14 cellular contexts compared by ENCODE assay signal in genomic region chr6:87772597-87773530, GRCh38.
DNase-seq lines count a peak whose midpoint lies in the region; ATAC-seq and TF ChIP-seq lines count a peak whose summit lies in the region.
"Had no signal": no experiment of that assay in that cellular context is flagged by ENCODE, and none has a peak within 500 bp of the region (broad histone marks: within the 10 kb centered on the region; RNA-seq: fewer than 3 reads in every experiment).

No MANE protein-coding gene starts in this region.

- POLR2A ChIA-PET in HEK293 (lab: Yijun Ruan, JAX): interaction anchor here (1.2 kb wide), 1 partner anchor 12 kb away, joined by 4 read pairs; no protein-coding TSS in a partner anchor

- no peaks in the 10 kb centered on the region for H3K36me3 ChIP-seq in HEK293 (ENCODE audit: control insufficient read depth in 2 of 2, insufficient read depth in 1 of 2, low read length in 2 of 2)
- H3K36me3 ChIP-seq: breast epithelium had no signal

- H3K9me3 ChIP-seq in HEK293 (ENCODE audit: control insufficient read depth, insufficient read depth, low read depth, low read length): no peaks in the 10 kb centered on the region
- H3K9me3 ChIP-seq: breast epithelium had no signal

- H3K27ac ChIP-seq in HEK293 (ENCODE audit: extremely low read depth, low read depth, low read length): 0 out of 2 replicates have a peak overlapping the region, but pooled peaks have one; percentile 21
- H3K27ac ChIP-seq: breast epithelium had no signal

- DNase-seq in AG09319 (ENCODE audit: extremely low read depth, low read depth) (peak; percentile 77), SK-N-DZ (ENCODE audit: low spot score) (peak; percentile 95), left kidney (ENCODE audit: low read depth, low spot score) (peak; percentile 51), NCI-H526 treated with DMSO at 0.1 percent for 48 hours (lab: John Stamatoyannopoulos, UW) (no peak), NCI-H1048 (lab: John Stamatoyannopoulos, UW) (no peak)
- DNase-seq: activated CD4-positive, alpha-beta memory T cell treated with anti-CD3 and anti-CD28 coated beads for 36 hours; activated gamma-delta T cell treated with Interleukin-2 at 50 U/mL for 16 hours; CD4-positive, alpha-beta T cell; stimulated activated CD4-positive, alpha-beta T cell treated with anti-CD3 and anti-CD28 coated beads, Interleukin-4, amount 100 ng/mL, for 4 hours; stimulated activated naive CD8-positive, alpha-beta T cell treated with anti-CD3 and anti-CD28 coated beads, Interleukin-15, amount 100 ng/mL, for 72 hours had no signal

- ATAC-seq in HG03342 (IDR thresholded peaks at IDR 0.05; ENCODE audit: unreplicated experiment) (no peak), HG02973 (IDR thresholded peaks at IDR 0.05; ENCODE audit: unreplicated experiment) (no peak)
- ATAC-seq: stimulated activated naive CD8-positive, alpha-beta T cell treated with anti-CD3 and anti-CD28 coated beads, Interleukin-15, amount 100 ng/mL, for 72 hours had no signal

- no peak overlapping the region for H3K4me3 ChIP-seq in HEK293 (ENCODE audit: low read depth, low read length)
- H3K4me3 ChIP-seq: breast epithelium had no signal

- CTCF ChIA-PET in HEK293 (lab: Yijun Ruan, JAX): interaction anchor here (0.6 to 0.8 kb wide), 2 partner anchors 59 to 179 kb away, joined by 3 read pairs; no protein-coding TSS in a partner anchor

- peaks cover 5% of the 10 kb centered on the region; the same call in 1 of the 2 replicates for H3K4me1 ChIP-seq in HEK293 (ENCODE audit: control insufficient read depth, insufficient read depth, low read length)
- H3K4me1 ChIP-seq: breast epithelium had no signal

- TF ChIP-seq CTCF in AG09319 (IDR thresholded peaks at IDR 0.05; ENCODE audit: low read depth, low read length): no peak
- TF ChIP-seq CTCF in HEK293 (tag by site-specific recombination; IDR thresholded peaks at IDR 0.05): no peak

TF ChIP-seq in HEK293, 187 proteins besides CTCF, POLR2A, EP300 and RAD21:
- TF ChIP-seq ZNF629 (tag by site-specific recombination; IDR thresholded peaks at IDR 0.05) (no peak), ZNF18 (tag by site-specific recombination; IDR thresholded peaks at IDR 0.05) (no peak), ZNF324 (tag by site-specific recombination; IDR thresholded peaks at IDR 0.05) (no peak), PRDM6 (tag by site-specific recombination; IDR thresholded peaks at IDR 0.05) (peak; percentile 53), TRIM28 (IDR thresholded peaks at IDR 0.05; ENCODE audit: borderline replicate concordance, low read length) (peak; percentile 49; the same call in 1 of the 2 replicates), YY1 (tag by site-specific recombination; IDR thresholded peaks at IDR 0.05) (no peak), ZBTB17 (tag by site-specific recombination; IDR thresholded peaks at IDR 0.05) (0 out of 2 replicates have a peak, but pooled peaks have one; percentile 29), SALL2 (tag by site-specific recombination; IDR thresholded peaks at IDR 0.05; ENCODE audit: borderline replicate concordance) (no peak), MZF1 (tag by site-specific recombination; IDR thresholded peaks at IDR 0.05; ENCODE audit: borderline replicate concordance) (0 out of 2 replicates have a peak, but pooled peaks have one; percentile 27), ZNF26 (tag by site-specific recombination; IDR thresholded peaks at IDR 0.05) (no peak), ZNF707 (tag by site-specific recombination; IDR thresholded peaks at IDR 0.05) (no peak), ZNF10 (tag by site-specific recombination; IDR thresholded peaks at IDR 0.05) (0 out of 2 replicates have a peak, but pooled peaks have one; percentile 16), SCRT2 (tag by site-specific recombination; IDR thresholded peaks at IDR 0.05) (no peak), ZBTB20 (tag by site-specific recombination; IDR thresholded peaks at IDR 0.05) (no peak)

Comparison
In these comparisons a context has a peak if more than half of its experiments do, and no peak if none do; other contexts are left out.
1. DNase-seq: peak in AG09319 (single experiment), SK-N-DZ (single experiment) and left kidney (single experiment); none in NCI-H526 treated with DMSO at 0.1 percent for 48 hours (single experiment) and NCI-H1048 (single experiment).